Comparison of ENCODE assay signal across 8 cellular contexts in the genomic region with DNA sequence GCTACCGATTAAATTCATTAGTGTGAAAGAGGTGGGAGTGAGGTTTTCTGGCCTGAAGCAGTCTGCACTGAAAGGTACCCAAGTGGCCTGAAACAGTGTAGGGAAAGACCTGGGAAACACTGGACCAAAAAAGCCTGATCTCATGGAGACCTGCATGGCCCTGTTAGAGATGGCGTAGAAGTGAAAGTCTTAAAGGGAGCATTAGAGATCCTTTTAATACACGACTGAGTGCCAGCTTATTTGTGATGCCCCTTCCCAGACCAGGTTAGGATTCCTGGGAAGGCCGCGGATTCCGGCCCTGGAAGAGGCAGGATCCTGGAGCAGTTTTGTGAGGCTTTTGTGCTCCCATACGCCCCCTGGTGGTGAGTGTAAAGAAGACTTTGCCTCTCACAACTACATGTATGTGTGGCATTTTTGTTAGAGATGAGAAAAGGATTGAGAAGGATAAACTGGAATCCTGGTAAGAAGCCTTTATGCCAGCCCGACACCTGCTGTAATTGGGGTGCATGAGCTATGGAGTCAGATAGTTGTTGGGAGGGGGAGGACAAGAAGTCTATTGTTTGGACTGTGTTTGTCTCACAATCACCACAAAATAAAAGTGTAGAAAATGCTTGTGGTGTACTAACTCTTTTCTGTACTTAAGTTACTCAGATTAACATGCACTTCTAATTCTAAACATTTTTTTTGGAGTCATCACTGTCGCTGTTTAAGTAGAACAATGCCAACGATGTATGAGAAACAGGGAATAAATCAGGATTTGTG. TPM values are rescaled to one million over a fixed set of nuclear protein-coding genes. Genes with fewer than 3 reads are reported as not detected.
DNase-seq lines count a peak whose midpoint lies in the region; ATAC-seq and TF ChIP-seq lines count a peak whose summit lies in the region.

No MANE protein-coding gene starts in this region.

- H3K9me2 ChIP-seq in GM23248 (ENCODE audit: insufficient read depth): no peaks in the 10 kb centered on the region

- intact Hi-C loops in left lung (cut with DNase I): no loop called here

- no peak overlapping the region for H3K4me3 Mint-ChIP-seq in chondrocyte (ENCODE audit: unreplicated experiment)

- H3K9ac ChIP-seq in GM23248: no peak overlapping the region

- peaks cover 26% of the 10 kb centered on the region for H3K36me3 Mint-ChIP-seq in chondrocyte (ENCODE audit: low read depth)

- no peaks in the 10 kb centered on the region for H3K9me3 ChIP-seq in GM23248 (ENCODE audit: low read depth)
- H3K9me3 ChIP-seq in left lung: no peaks in the 10 kb centered on the region

- peaks cover 53% of the 10 kb centered on the region for H3K36me3 ChIP-seq in GM23248 (ENCODE audit: low read depth)
- H3K36me3 ChIP-seq in left lung: peaks cover 0 to 60% of the 10 kb centered on the region in 2 donors

- H3K4me3 ChIP-seq in GM23248 (no peak overlapping the region), left lung (no peak overlapping the region)

- H3K27me3 ChIP-seq in GM23248 (replicated peaks; ENCODE audit: insufficient read depth) (no peaks in the 10 kb centered on the region), left lung (no peaks in the 10 kb centered on the region)

- H3K27ac Mint-ChIP-seq in chondrocyte (ENCODE audit: unreplicated experiment): peak overlapping the region; percentile 65

- peak; percentile 97 for TF ChIP-seq CTCF in chondrocyte (IDR thresholded peaks at IDR 0.05)
- peak; percentile 84 to 86 for TF ChIP-seq CTCF in left lung (IDR thresholded peaks at IDR 0.05)

- H3K4me2 ChIP-seq in GM23248 (ENCODE audit: unreplicated experiment): no peak overlapping the region

- peaks cover 21% of the 10 kb centered on the region for H3K4me1 ChIP-seq in GM23248 (ENCODE audit: insufficient read depth)
- H3K4me1 ChIP-seq in left lung: peaks cover 0 to 30% of the 10 kb centered on the region in 2 donors

- no peaks in the 10 kb centered on the region; the same call in 1 of the 2 replicates for H4K20me1 ChIP-seq in GM23248 (ENCODE audit: insufficient read depth)

- in situ Hi-C loops in GM23248 (cut with MboI): loop anchor here (10.0 kb wide), 2 partner anchors 409 to 679 kb away; no protein-coding TSS in a partner anchor

- H3K9me3 Mint-ChIP-seq in chondrocyte (ENCODE audit: low read depth): no peaks in the 10 kb centered on the region

- peaks cover 38% of the 10 kb centered on the region for H3F3A ChIP-seq in GM23248 (ENCODE audit: insufficient read depth)

- H3K79me2 ChIP-seq in GM23248 (ENCODE audit: insufficient read depth): peaks cover 46% of the 10 kb centered on the region

- WGBS in GM23248 (ENCODE audit: low coverage in 1 of 2, low lambda C conversion rate in 2 of 2, missing lambda C conversion rate in 2 of 2), 2 experiments: 35% methylated on average over 10 of the region's 10 CpGs

- H3K27ac ChIP-seq in GM23248 (no peak overlapping the region), left lung (peak overlapping the region in 1 of 2 donors; percentile 71)

- DNase-seq in CD1c-positive myeloid dendritic cell (ENCODE audit: extremely low spot score): peak; percentile 75
- peak; percentile 79 for DNase-seq in GM23248
- DNase-seq in NCI-H2171 (lab: John Stamatoyannopoulos, UW): peak; percentile 0
- DNase-seq in activated CD4-positive, alpha-beta T cell treated with anti-CD3 and anti-CD28 coated beads for 48 hours: peak; percentile 73
- DNase-seq in chondrocyte (ENCODE audit: low spot score): no peak
- DNase-seq in left lung: peak; percentile 55 to 73
- DNase-seq in stimulated activated CD4-positive, alpha-beta T cell treated with anti-CD3 and anti-CD28 coated beads, Interleukin-4, amount 100 ng/mL, for 4 hours: peak; percentile 43 to 59

- H2AFZ ChIP-seq in GM23248: no peak overlapping the region

- peak; percentile 86 for ATAC-seq in left lung
- ATAC-seq in GM21576 (IDR thresholded peaks at IDR 0.05; ENCODE audit: unreplicated experiment): no peak

- H3K27me3 Mint-ChIP-seq in chondrocyte (ENCODE audit: low read depth): no peaks in the 10 kb centered on the region

- peaks cover 28% of the 10 kb centered on the region for H3K4me1 Mint-ChIP-seq in chondrocyte (ENCODE audit: low read depth)

RNA-seq across cellular contexts. Expression of a gene that starts 54.0 kb away (rescaled TPM):
- 35.9 and 37.6 TPM in 2 replicates for total RNA-seq in GM23248 (2014; rRNA removed; shearing (Covaris generic))
- polyA plus RNA-seq in GM23248 (2016; fragmentation: Nextera tagmentation; extraction: Ambion mirVana): 32.1 and 32.8 TPM in 2 replicates
- total RNA-seq in chondrocyte (28.9 to 34.0 TPM (median 31.4 TPM) in 3 replicates), left lung (10 to 100 TPM; 28.5 to 29.5 TPM)
